In genomic region chr6:190596-191395, GRCh38 we compare ENCODE assay signal across 12 cellular contexts.
DNase-seq lines count a peak whose midpoint lies in the region; ATAC-seq and TF ChIP-seq lines count a peak whose summit lies in the region.
"Had no signal": no experiment of that assay in that cellular context is flagged by ENCODE, and none has a peak within 500 bp of the region (broad histone marks: within the 10 kb centered on the region; RNA-seq: fewer than 3 reads in every experiment).

No MANE protein-coding gene starts in this region.

- intact Hi-C loops in activated CD4-positive, alpha-beta memory T cell treated with anti-CD3 and anti-CD28 coated beads for 36 hours (cut with micrococcal nuclease): no loop called here
- intact Hi-C loops in lower lobe of right lung (cut with DNase I): no loop called here

- H3K9me3 ChIP-seq in lower lobe of right lung: no peaks in the 10 kb centered on the region
- no peaks in the 10 kb centered on the region for H3K9me3 ChIP-seq in effector memory CD4-positive, alpha-beta T cell (ENCODE audit: control insufficient read depth, low read length)
- H3K9me3 ChIP-seq: SJSA1 had no signal

- no peaks in the 10 kb centered on the region for H3K36me3 Mint-ChIP-seq in activated CD4-positive, alpha-beta memory T cell treated with anti-CD3 and anti-CD28 coated beads for 36 hours
- H3K36me3 Mint-ChIP-seq: type B pancreatic cell had no signal

- H3K27me3 ChIP-seq in lower lobe of right lung (ENCODE audit: low read depth): no peaks in the 10 kb centered on the region
- H3K27me3 ChIP-seq in effector memory CD4-positive, alpha-beta T cell (replicated peaks; ENCODE audit: control insufficient read depth, insufficient read depth, low read length, poor library complexity, severe bottlenecking): no peaks in the 10 kb centered on the region
- H3K27me3 ChIP-seq: SJSA1 had no signal

- CTCF ChIA-PET in activated CD4-positive, alpha-beta memory T cell treated with anti-CD3 and anti-CD28 coated beads for 36 hours (lab: Charles Lee): interaction anchor here (0.7 to 4.9 kb wide), 7 partner anchors 10 to 214 kb away, joined by 3 to 54 read pairs (median 4); partner anchors contain the start of gene IRF4

- no peak overlapping the region for H3K27ac ChIP-seq in lower lobe of right lung
- no peak overlapping the region for H3K27ac ChIP-seq in effector memory CD4-positive, alpha-beta T cell (ENCODE audit: insufficient read depth, low read length, poor library complexity, severe bottlenecking)
- H3K27ac ChIP-seq: SJSA1 had no signal

- peaks cover 2% of the 10 kb centered on the region for H3K27me3 Mint-ChIP-seq in activated CD4-positive, alpha-beta memory T cell treated with anti-CD3 and anti-CD28 coated beads for 36 hours
- H3K27me3 Mint-ChIP-seq: type B pancreatic cell had no signal

- H3K4me3 ChIP-seq in lower lobe of right lung: no peak overlapping the region
- H3K4me3 ChIP-seq in effector memory CD4-positive, alpha-beta T cell (ENCODE audit: insufficient read depth, low read depth, low read length, poor library complexity, severe bottlenecking): no peak overlapping the region
- H3K4me3 ChIP-seq: SJSA1 had no signal

- H3K4me1 Mint-ChIP-seq in activated CD4-positive, alpha-beta memory T cell treated with anti-CD3 and anti-CD28 coated beads for 36 hours (ENCODE audit: low read depth): peaks cover 58% of the 10 kb centered on the region

- no peak for ATAC-seq in lower lobe of right lung

- H3K36me3 ChIP-seq in lower lobe of right lung: no peaks in the 10 kb centered on the region
- H3K36me3 ChIP-seq in effector memory CD4-positive, alpha-beta T cell (ENCODE audit: control insufficient read depth, insufficient read depth, low read length): no peaks in the 10 kb centered on the region
- H3K36me3 ChIP-seq: SJSA1 had no signal

- H3K9me3 Mint-ChIP-seq in activated CD4-positive, alpha-beta memory T cell treated with anti-CD3 and anti-CD28 coated beads for 36 hours: no peaks in the 10 kb centered on the region
- H3K9me3 Mint-ChIP-seq: type B pancreatic cell had no signal

- peaks cover 37% of the 10 kb centered on the region for H3K4me1 ChIP-seq in lower lobe of right lung
- peaks cover 30% of the 10 kb centered on the region for H3K4me1 ChIP-seq in effector memory CD4-positive, alpha-beta T cell (ENCODE audit: control insufficient read depth, insufficient read depth, low read length, poor library complexity, severe bottlenecking)

- H3K27ac Mint-ChIP-seq in activated CD4-positive, alpha-beta memory T cell treated with anti-CD3 and anti-CD28 coated beads for 36 hours: peak overlapping the region; percentile 10

- peak; percentile 1 for DNase-seq in NCI-H1105 treated with DMSO at 0.1 percent for 48 hours (lab: John Stamatoyannopoulos, UW)
- no peak for DNase-seq in NCI-H1105 (lab: John Stamatoyannopoulos, UW)
- no peak for DNase-seq in GM20000 (ENCODE audit: low spot score)
- peak; percentile 33 for DNase-seq in activated CD4-positive, alpha-beta memory T cell treated with anti-CD3 and anti-CD28 coated beads for 36 hours
- peak; percentile 22 for DNase-seq in lower lobe of right lung
- DNase-seq in LoVo (ENCODE audit: low spot score): no peak
- no peak for DNase-seq in effector memory CD4-positive, alpha-beta T cell
- no peak for DNase-seq in COLO668 (lab: John Stamatoyannopoulos, UW; ENCODE audit: unreplicated experiment)
- DNase-seq: NCI-H1436; stimulated activated CD4-positive, alpha-beta T cell treated with anti-CD3 and anti-CD28 coated beads, Interleukin-4, amount 100 ng/mL, for 1 hour had no signal

- POLR2A ChIA-PET in activated CD4-positive, alpha-beta memory T cell treated with anti-CD3 and anti-CD28 coated beads for 36 hours (lab: Charles Lee): interaction anchor here (1.0 to 2.9 kb wide), 6 partner anchors 33 to 445 kb away, joined by 3 to 24 read pairs (median 8); partner anchors contain the start of gene IRF4

- H3K4me3 Mint-ChIP-seq in activated CD4-positive, alpha-beta memory T cell treated with anti-CD3 and anti-CD28 coated beads for 36 hours: no peak overlapping the region
- H3K4me3 Mint-ChIP-seq: type B pancreatic cell had no signal

- TF ChIP-seq CTCF in GM20000 (IDR thresholded peaks at IDR 0.05; ENCODE audit: extremely low read depth, missing control alignments) (peak; percentile 4), lower lobe of right lung (IDR thresholded peaks at IDR 0.05) (no peak)

Comparison
In these comparisons a context has a peak if more than half of its experiments do, and no peak if none do; other contexts are left out.
1. DNase-seq: peak in NCI-H1105 treated with DMSO at 0.1 percent for 48 hours (single experiment), activated CD4-positive, alpha-beta memory T cell treated with anti-CD3 and anti-CD28 coated beads for 36 hours (single experiment) and lower lobe of right lung (single experiment); none in NCI-H1105 (single experiment), GM20000 (single experiment), LoVo (single experiment), effector memory CD4-positive, alpha-beta T cell (0 of 3) and COLO668 (single experiment).